Comparison of ENCODE assay signal across 8 cellular contexts in genomic region chr10:119655566-119656001, GRCh38. TPM values are rescaled to one million over a fixed set of nuclear protein-coding genes. Genes with fewer than 3 reads are reported as not detected.
DNase-seq lines count a peak whose midpoint lies in the region; ATAC-seq lines count a peak whose summit lies in the region.

No MANE protein-coding gene starts in this region.

- H3K27ac Mint-ChIP-seq in activated CD8-positive, alpha-beta memory T cell treated with anti-CD3 and anti-CD28 coated beads, Interleukin-2, amount 10 ng/mL, durations not matched to agents 7 days and 5 days: peak overlapping the region; percentile 74

- peaks cover 48% of the 10 kb centered on the region for H3K4me1 Mint-ChIP-seq in activated CD8-positive, alpha-beta memory T cell treated with anti-CD3 and anti-CD28 coated beads, Interleukin-2, amount 10 ng/mL, durations not matched to agents 7 days and 5 days

- CTCF ChIA-PET in activated CD8-positive, alpha-beta memory T cell treated with anti-CD3 and anti-CD28 coated beads, Interleukin-2, amount 10 ng/mL, durations not matched to agents 7 days and 5 days (lab: Charles Lee): interaction anchor here (1.4 to 3.0 kb wide), 2 partner anchors 53 to 71 kb away, joined by 3 to 8 read pairs; partner anchors contain the start of gene INPP5F

- no peaks in the 10 kb centered on the region for H3K9me3 Mint-ChIP-seq in activated CD8-positive, alpha-beta memory T cell treated with anti-CD3 and anti-CD28 coated beads, Interleukin-2, amount 10 ng/mL, durations not matched to agents 7 days and 5 days (ENCODE audit: low read depth)

- DNase-seq in activated CD8-positive, alpha-beta memory T cell treated with anti-CD3 and anti-CD28 coated beads, Interleukin-2, amount 10 ng/mL, durations not matched to agents 7 days and 5 days: peak; percentile 57
- DNase-seq in activated CD8-positive, alpha-beta memory T cell treated with anti-CD3 and anti-CD28 coated beads for 24 hours: no peak
- peak; percentile 84 for DNase-seq in activated effector memory CD4-positive, alpha-beta T cell treated with anti-CD3 and anti-CD28 coated beads, Interleukin-2, amount 50 U/mL, for 16 hours
- DNase-seq in foreskin melanocyte (peak; percentile 65), RPMI8226 (no peak)
- DNase-seq in stimulated activated CD4-positive, alpha-beta T cell treated with anti-CD3 and anti-CD28 coated beads, Interleukin-2, amount 100 ng/mL, for 24 hours: peak; percentile 61 to 62

- no peak for ATAC-seq in activated CD8-positive, alpha-beta memory T cell treated with anti-CD3 and anti-CD28 coated beads, Interleukin-2, amount 10 ng/mL, durations not matched to agents 7 days and 5 days
- no peak for ATAC-seq in GM19023 (IDR thresholded peaks at IDR 0.05; ENCODE audit: unreplicated experiment)
- no peak for ATAC-seq in HG03280 (IDR thresholded peaks at IDR 0.05; ENCODE audit: unreplicated experiment)

- peak overlapping the region; percentile 31 for H3K4me3 Mint-ChIP-seq in activated CD8-positive, alpha-beta memory T cell treated with anti-CD3 and anti-CD28 coated beads, Interleukin-2, amount 10 ng/mL, durations not matched to agents 7 days and 5 days

- H3K27me3 Mint-ChIP-seq in activated CD8-positive, alpha-beta memory T cell treated with anti-CD3 and anti-CD28 coated beads, Interleukin-2, amount 10 ng/mL, durations not matched to agents 7 days and 5 days: no peaks in the 10 kb centered on the region

- peaks cover 5% of the 10 kb centered on the region for H3K36me3 Mint-ChIP-seq in activated CD8-positive, alpha-beta memory T cell treated with anti-CD3 and anti-CD28 coated beads, Interleukin-2, amount 10 ng/mL, durations not matched to agents 7 days and 5 days

RNA-seq across cellular contexts. Expression of gene BAG3, which starts 4.4 kb away (rescaled TPM):
- total RNA-seq in activated CD8-positive, alpha-beta memory T cell treated with anti-CD3 and anti-CD28 coated beads, Interleukin-2, amount 10 ng/mL, durations not matched to agents 7 days and 5 days: 10 to 100 TPM; 12.7 to 13.0 TPM

RNA-seq across cellular contexts. Expression of gene TIAL1, which starts 58.8 kb away (rescaled TPM):
- 100 to 1,000 TPM; 181 to 191 TPM for total RNA-seq in activated CD8-positive, alpha-beta memory T cell treated with anti-CD3 and anti-CD28 coated beads, Interleukin-2, amount 10 ng/mL, durations not matched to agents 7 days and 5 days

Comparison
In these comparisons a context has a peak if more than half of its experiments do, and no peak if none do; other contexts are left out.
1. DNase-seq: peak in activated CD8-positive, alpha-beta memory T cell treated with anti-CD3 and anti-CD28 coated beads, Interleukin-2, amount 10 ng/mL, durations not matched to agents 7 days and 5 days (single experiment), activated effector memory CD4-positive, alpha-beta T cell treated with anti-CD3 and anti-CD28 coated beads, Interleukin-2, amount 50 U/mL, for 16 hours (single experiment), foreskin melanocyte (single experiment) and stimulated activated CD4-positive, alpha-beta T cell treated with anti-CD3 and anti-CD28 coated beads, Interleukin-2, amount 100 ng/mL, for 24 hours (2 of 2); none in activated CD8-positive, alpha-beta memory T cell treated with anti-CD3 and anti-CD28 coated beads for 24 hours (single experiment) and RPMI8226 (single experiment).